ENCODE assay signal across 1 cellular context in genomic region chr1:109620890-109621289, GRCh38.
TF ChIP-seq lines count a peak whose summit lies in the region.

No MANE protein-coding gene starts in this region.

TF ChIP-seq in HepG2, 621 proteins besides CTCF, POLR2A, EP300 and RAD21 (continues in another document):
- TF ChIP-seq ERF (CRISPR knock-in tag; IDR thresholded peaks at IDR 0.05) (0 out of 2 replicates have a peak, but pooled peaks have one; percentile 20), ZGPAT (CRISPR knock-in tag; IDR thresholded peaks at IDR 0.05) (no peak), ZFYVE20 (CRISPR knock-in tag; IDR thresholded peaks at IDR 0.05; ENCODE audit: borderline replicate concordance, low read depth) (no peak), ATF4 (CRISPR knock-in tag; IDR thresholded peaks at IDR 0.05) (no peak), KAT7 (CRISPR knock-in tag; IDR thresholded peaks at IDR 0.05; ENCODE audit: borderline replicate concordance) (no peak), ARID3A (IDR thresholded peaks at IDR 0.05; ENCODE audit: low read depth, low read length) (no peak), ZFY (CRISPR knock-in tag; IDR thresholded peaks at IDR 0.05) (peak; percentile 47; the same call in 1 of the 2 replicates), JARID2 (CRISPR knock-in tag; IDR thresholded peaks at IDR 0.05; ENCODE audit: insufficient replicate concordance) (no peak), KDM1A (CRISPR knock-in tag; IDR thresholded peaks at IDR 0.05) (no peak), ZNF407 (CRISPR knock-in tag; IDR thresholded peaks at IDR 0.05; ENCODE audit: not compliant biosample characterization) (no peak), KLF6 (CRISPR knock-in tag; IDR thresholded peaks at IDR 0.05) (no peak), JUND (CRISPR knock-in tag; IDR thresholded peaks at IDR 0.05) (no peak), ZNF660 (CRISPR knock-in tag; IDR thresholded peaks at IDR 0.05; ENCODE audit: borderline replicate concordance, low read depth) (no peak), TFDP2 (CRISPR knock-in tag; IDR thresholded peaks at IDR 0.05) (0 out of 2 replicates have a peak, but pooled peaks have one; percentile 18), HNRNPLL (IDR thresholded peaks at IDR 0.05; ENCODE audit: low read depth, low read length, poor library complexity, severe bottlenecking) (peak; percentile 82), ZSCAN30 (CRISPR knock-in tag; IDR thresholded peaks at IDR 0.05) (no peak), GPN1 (CRISPR knock-in tag; IDR thresholded peaks at IDR 0.05; ENCODE audit: borderline replicate concordance) (no peak), ZBTB4 (CRISPR knock-in tag; IDR thresholded peaks at IDR 0.05; ENCODE audit: borderline replicate concordance) (no peak), ZNF24 (IDR thresholded peaks at IDR 0.05) (no peak), ZZZ3 (CRISPR knock-in tag; IDR thresholded peaks at IDR 0.05; ENCODE audit: borderline replicate concordance) (0 out of 2 replicates have a peak, but pooled peaks have one; percentile 43), SSRP1 (CRISPR knock-in tag; IDR thresholded peaks at IDR 0.05) (no peak), ZNF225 (CRISPR knock-in tag; IDR thresholded peaks at IDR 0.05) (no peak), NPAS2 (CRISPR knock-in tag; IDR thresholded peaks at IDR 0.05; ENCODE audit: borderline replicate concordance) (no peak), THAP7 (CRISPR knock-in tag; IDR thresholded peaks at IDR 0.05) (no peak), ZHX2 (IDR thresholded peaks at IDR 0.05; ENCODE audit: low read depth) (no peak), ZHX2 (CRISPR knock-in tag; IDR thresholded peaks at IDR 0.05; ENCODE audit: borderline replicate concordance) (no peak), ZC3H4 (CRISPR knock-in tag; IDR thresholded peaks at IDR 0.05; ENCODE audit: borderline replicate concordance) (no peak), KLF13 (CRISPR knock-in tag; IDR thresholded peaks at IDR 0.05) (no peak), ZNF781 (CRISPR knock-in tag; IDR thresholded peaks at IDR 0.05; ENCODE audit: borderline replicate concordance, not compliant biosample characterization) (no peak), TSC22D2 (CRISPR knock-in tag; IDR thresholded peaks at IDR 0.05; ENCODE audit: borderline replicate concordance) (no peak)
